In genomic region chr9:108885643-108886348, GRCh38 we compare ENCODE assay signal across 1 cellular context.
TF ChIP-seq lines count a peak whose summit lies in the region.

No MANE protein-coding gene starts in this region.

TF ChIP-seq in HepG2, 621 proteins besides CTCF, POLR2A, EP300 and RAD21 (continued from another document and continues in another):
- TF ChIP-seq ZFP91 (CRISPR knock-in tag; IDR thresholded peaks at IDR 0.05; ENCODE audit: borderline replicate concordance) (no peak), ZHX1 (CRISPR knock-in tag; IDR thresholded peaks at IDR 0.05; ENCODE audit: low read depth) (no peak; the same call in 1 of the 2 replicates), ZBTB20 (CRISPR knock-in tag; IDR thresholded peaks at IDR 0.05; ENCODE audit: borderline replicate concordance, low read depth) (peak; percentile 96), CEBPB (IDR thresholded peaks at IDR 0.05; ENCODE audit: borderline replicate concordance, low read depth, low read length) (peak; percentile 86), FOXP4 (CRISPR knock-in tag; IDR thresholded peaks at IDR 0.05) (peak; percentile 98), FOXC1 (CRISPR knock-in tag; IDR thresholded peaks at IDR 0.05; ENCODE audit: borderline replicate concordance) (peak; percentile 77), GTF2F1 (IDR thresholded peaks at IDR 0.05; ENCODE audit: low read length) (peak; percentile 63), GZF1 (CRISPR knock-in tag; IDR thresholded peaks at IDR 0.05) (no peak; the same call in 1 of the 2 replicates), ZSCAN30 (CRISPR knock-in tag; IDR thresholded peaks at IDR 0.05) (0 out of 2 replicates have a peak, but pooled peaks have one; percentile 73), KLF6 (CRISPR knock-in tag; IDR thresholded peaks at IDR 0.05) (peak; percentile 79), HMG20A (CRISPR knock-in tag; IDR thresholded peaks at IDR 0.05; ENCODE audit: borderline replicate concordance) (peak; percentile 97), ZNF784 (CRISPR knock-in tag; IDR thresholded peaks at IDR 0.05; ENCODE audit: borderline replicate concordance) (no peak), PATZ1 (CRISPR knock-in tag; IDR thresholded peaks at IDR 0.05) (peak; percentile 96), TOE1 (CRISPR knock-in tag; IDR thresholded peaks at IDR 0.05) (peak; percentile 96), ZNF720 (CRISPR knock-in tag; IDR thresholded peaks at IDR 0.05) (no peak), CREB1 (IDR thresholded peaks at IDR 0.05) (peak; percentile 60), CREB1 (CRISPR knock-in tag; IDR thresholded peaks at IDR 0.05) (peak; percentile 86), FOXP1 (IDR thresholded peaks at IDR 0.05) (no peak), FOXP1 (CRISPR knock-in tag; IDR thresholded peaks at IDR 0.05) (peak; percentile 96), MED8 (CRISPR knock-in tag; IDR thresholded peaks at IDR 0.05; ENCODE audit: insufficient replicate concordance) (peak; percentile 99), GATAD1 (CRISPR knock-in tag; IDR thresholded peaks at IDR 0.05) (no peak; the same call in 1 of the 2 replicates), MED1 (CRISPR knock-in tag; IDR thresholded peaks at IDR 0.05) (peak; percentile 100), SALL2 (CRISPR knock-in tag; IDR thresholded peaks at IDR 0.05) (0 out of 2 replicates have a peak, but pooled peaks have one; percentile 42), RARA (CRISPR knock-in tag; IDR thresholded peaks at IDR 0.05) (peak; percentile 98), ZNF318 (CRISPR knock-in tag; IDR thresholded peaks at IDR 0.05) (no peak), ZNF460 (CRISPR knock-in tag; IDR thresholded peaks at IDR 0.05; ENCODE audit: borderline replicate concordance) (no peak; the same call in 1 of the 2 replicates), KIAA2018 (CRISPR knock-in tag; IDR thresholded peaks at IDR 0.05; ENCODE audit: borderline replicate concordance) (no peak), ZNF703 (CRISPR knock-in tag; IDR thresholded peaks at IDR 0.05; ENCODE audit: borderline replicate concordance) (peak; percentile 78; the same call in 1 of the 2 replicates)
